8 cellular contexts compared by ENCODE assay signal in genomic region chr22:17158176-17158567, GRCh38. TPM values are rescaled to one million over a fixed set of nuclear protein-coding genes. Genes with fewer than 3 reads are reported as not detected.
DNase-seq lines count a peak whose midpoint lies in the region; ATAC-seq and TF ChIP-seq lines count a peak whose summit lies in the region.

No MANE protein-coding gene starts in this region.

- TF ChIP-seq CTCF in AG09309 (IDR thresholded peaks at IDR 0.05; ENCODE audit: control insufficient read depth, insufficient read depth, low read depth, low read length, missing control alignments) (no peak), LNCaP clone FGC (IDR thresholded peaks at IDR 0.05; ENCODE audit: control insufficient read depth, extremely low read depth, insufficient read depth) (no peak), colonic mucosa (IDR thresholded peaks at IDR 0.05) (no peak)

- DNase-seq in AG09309 (ENCODE audit: low read depth), result no peak
- DNase-seq in LNCaP clone FGC (ENCODE audit: low read depth), result no peak
- DNase-seq in colonic mucosa, result no peak
- no peak for DNase-seq in naive thymus-derived CD4-positive, alpha-beta T cell
- DNase-seq in SW480 (ENCODE audit: low spot score), result no peak
- no peak for DNase-seq in NCI-H1930 (lab: John Stamatoyannopoulos, UW)
- no peak for DNase-seq in hepatic stellate cell (ENCODE audit: low spot score)

- H3K27me3 Mint-ChIP-seq in naive thymus-derived CD4-positive, alpha-beta T cell, result no peaks in the 10 kb centered on the region

- no peaks in the 10 kb centered on the region for H3K9me3 Mint-ChIP-seq in naive thymus-derived CD4-positive, alpha-beta T cell

- H3K36me3 Mint-ChIP-seq in naive thymus-derived CD4-positive, alpha-beta T cell, result peaks cover 0 to 9% (median 4%) of the 10 kb centered on the region in 5 donors

- H3K36me3 ChIP-seq in colonic mucosa, result no peaks in the 10 kb centered on the region
- peaks cover 0 to 5% (median 0%) of the 10 kb centered on the region in 3 experiments for H3K36me3 ChIP-seq in naive thymus-derived CD4-positive, alpha-beta T cell (ENCODE audit: control insufficient read depth in 2 of 3, insufficient read depth in 3 of 3, low read length in 3 of 3)

- H3K4me3 ChIP-seq in AG09309 (ENCODE audit: control insufficient read depth, low read depth, low read length) (peak overlapping the region; percentile 57), LNCaP clone FGC (ENCODE audit: low read depth, low read length) (peak overlapping the region; percentile 81), colonic mucosa (peak overlapping the region; percentile 74)
- H3K4me3 ChIP-seq in naive thymus-derived CD4-positive, alpha-beta T cell (ENCODE audit: low read length), result peak overlapping the region; percentile 79

- POLR2A ChIA-PET in naive thymus-derived CD4-positive, alpha-beta T cell (lab: Charles Lee), result interaction anchor here (0.9 to 2.3 kb wide), 4 partner anchors 41 to 72 kb away, joined by 3 to 7 read pairs (median 4); no protein-coding TSS in a partner anchor

- peak overlapping the region; percentile 80 to 90 (median 86) for H3K4me3 Mint-ChIP-seq in naive thymus-derived CD4-positive, alpha-beta T cell

- peaks cover 21 to 52% (median 36%) of the 10 kb centered on the region in 7 donors for H3K4me1 Mint-ChIP-seq in naive thymus-derived CD4-positive, alpha-beta T cell

- H3K27me3 ChIP-seq in colonic mucosa, result no peaks in the 10 kb centered on the region
- H3K27me3 ChIP-seq in naive thymus-derived CD4-positive, alpha-beta T cell (ENCODE audit: control insufficient read depth in 2 of 2, insufficient read depth in 2 of 2, low read length in 2 of 2), result no peaks in the 10 kb centered on the region

- no peak for ATAC-seq in naive thymus-derived CD4-positive, alpha-beta T cell
- no peak for ATAC-seq in HG03280 (IDR thresholded peaks at IDR 0.05; ENCODE audit: unreplicated experiment)

- peak overlapping the region; percentile 88 for H3K27ac ChIP-seq in colonic mucosa
- peak overlapping the region; percentile 79 for H3K27ac ChIP-seq in naive thymus-derived CD4-positive, alpha-beta T cell (ENCODE audit: low read depth, low read length)

- peak overlapping the region in 7 of 9 donors; percentile 36 to 76 (median 66) for H3K27ac Mint-ChIP-seq in naive thymus-derived CD4-positive, alpha-beta T cell

- H3K4me1 ChIP-seq in colonic mucosa, result no peaks in the 10 kb centered on the region
- H3K4me1 ChIP-seq in naive thymus-derived CD4-positive, alpha-beta T cell (ENCODE audit: control insufficient read depth in 2 of 2, insufficient read depth in 2 of 2, low read length in 2 of 2), result peaks cover 18 to 26% of the 10 kb centered on the region in 2 donors

- CTCF ChIA-PET in naive thymus-derived CD4-positive, alpha-beta T cell (lab: Charles Lee), result interaction anchor here (0.8 to 1.7 kb wide), 3 partner anchors 13 to 84 kb away, joined by 3 to 9 read pairs (median 6); no protein-coding TSS in a partner anchor

- H3K9ac ChIP-seq in colonic mucosa (ENCODE audit: low read depth in 2 of 2, low read length in 2 of 2), result peak overlapping the region; percentile 68 to 72

- no peaks in the 10 kb centered on the region for H3K9me3 ChIP-seq in colonic mucosa
- H3K9me3 ChIP-seq in naive thymus-derived CD4-positive, alpha-beta T cell (ENCODE audit: control insufficient read depth in 2 of 3, low read length in 3 of 3), result no peaks in the 10 kb centered on the region

- intact Hi-C loops in colonic mucosa (cut with DNase I), result loop anchor here (5.0 kb wide), 1 partner anchor 76 kb away; the partner anchor contains the start of gene IL17RA
- intact Hi-C loops in naive thymus-derived CD4-positive, alpha-beta T cell (cut with micrococcal nuclease), result loop anchor here (2.0 to 5.0 kb wide), 5 partner anchors 41 to 619 kb away; partner anchors contain the start of genes ADA2 (in 1 of the 2) and ATP6V1E1 (in 1 of the 2)

RNA-seq across cellular contexts. Expression of gene HDHD5, which starts 0.9 kb away (rescaled TPM):
- total RNA-seq in colonic mucosa, result 10 to 100 TPM; 38.1 to 50.0 TPM
- total RNA-seq in naive thymus-derived CD4-positive, alpha-beta T cell, result 10 to 100 TPM; 18.8 to 50.9 (median 26.2) TPM
- 10 to 100 TPM; 67.5 to 78.7 TPM for polyA plus RNA-seq in naive thymus-derived CD4-positive, alpha-beta T cell

RNA-seq across cellular contexts. Expression of gene TMEM121B, which starts 37.0 kb away (rescaled TPM):
- total RNA-seq in colonic mucosa, result under 1 TPM; 0.12 to 0.64 TPM
- total RNA-seq in naive thymus-derived CD4-positive, alpha-beta T cell, result 1 to 10 TPM in 1 of 5 experiments, under 1 TPM in 4; 0.13 to 2.6 (median 0.24) TPM
- polyA plus RNA-seq in naive thymus-derived CD4-positive, alpha-beta T cell, result not detected
